ENCODE assay signal across 16 cellular contexts in the genomic region with DNA sequence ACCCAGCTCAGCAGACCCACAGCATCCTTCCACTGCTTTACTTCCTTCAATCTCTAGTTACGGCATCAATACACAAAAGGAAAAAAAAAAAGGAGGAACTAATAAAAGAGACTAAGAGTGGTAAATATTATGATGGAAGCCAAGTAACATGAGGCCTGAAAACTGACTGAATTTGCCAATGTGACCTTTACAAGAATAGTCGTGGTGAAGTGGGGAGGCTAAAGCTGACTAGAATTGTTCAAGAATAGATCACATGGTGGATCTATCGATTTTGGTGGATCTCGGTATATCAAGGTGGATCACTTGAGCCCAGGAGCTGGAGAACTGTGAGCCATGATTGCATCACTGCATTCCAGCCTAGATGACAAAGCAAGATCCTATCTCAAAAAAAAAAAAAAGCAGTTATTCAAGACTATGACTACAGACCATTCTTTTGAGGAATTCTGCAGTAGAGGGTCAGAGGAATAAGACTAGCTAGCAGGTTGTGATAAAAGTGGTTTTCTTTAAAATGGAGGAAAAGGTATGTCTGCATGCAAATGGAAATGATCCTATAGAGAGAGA. TPM values are rescaled to one million over a fixed set of nuclear protein-coding genes. Genes with fewer than 3 reads are reported as not detected.
DNase-seq lines count a peak whose midpoint lies in the region; ATAC-seq, FAIRE-seq and TF ChIP-seq lines count a peak whose summit lies in the region.
"Had no signal": no experiment of that assay in that cellular context is flagged by ENCODE, and none has a peak within 500 bp of the region (broad histone marks: within the 10 kb centered on the region; RNA-seq: fewer than 3 reads in every experiment).

No MANE protein-coding gene starts in this region.

- H3K36me3 ChIP-seq in bronchial epithelial cell (ENCODE audit: control insufficient read depth, insufficient read depth, low read length) = peaks cover 5% of the 10 kb centered on the region
- H3K36me3 ChIP-seq in parathyroid adenoma (ENCODE audit: control insufficient read depth, insufficient read depth, low read length) = peaks cover 2% of the 10 kb centered on the region

- H3K4me1 ChIP-seq in parathyroid adenoma = peaks cover 7% of the 10 kb centered on the region
- H3K4me1 ChIP-seq: right lobe of liver, tibial artery had no signal

- TF ChIP-seq CTCF in NB4 (IDR thresholded peaks at IDR 0.05; ENCODE audit: low read depth, low read length) (no peak), bronchial epithelial cell (IDR thresholded peaks at IDR 0.05; ENCODE audit: insufficient read depth, low read length, severe bottlenecking) (no peak), parathyroid adenoma (IDR thresholded peaks at IDR 0.05) (no peak)

- FAIRE-seq in bronchial epithelial cell (lab: Jason Lieb, UNC) = peak; percentile 94

- no peak for ATAC-seq in left cardiac atrium

- H3K9ac ChIP-seq in parathyroid adenoma = no peak overlapping the region

- intact Hi-C loops in left cardiac atrium (cut with DNase I) = no loop called here

- DNase-seq in GF-D8 (lab: John Stamatoyannopoulos, UW) (peak; percentile 18), NB4 (ENCODE audit: low read depth) (peak; percentile 32), bronchial epithelial cell (ENCODE audit: low read depth) (peak; percentile 88), cortex of kidney (lab: John Stamatoyannopoulos, UW) (no peak), NCI-H2029 (lab: John Stamatoyannopoulos, UW) (no peak), ecto neural progenitor cell (ENCODE audit: low spot score) (no peak), left cardiac atrium (no peak)
- DNase-seq: activated CD4-positive, alpha-beta T cell treated with anti-CD3 and anti-CD28 coated beads for 1 hour; activated gamma-delta T cell; DMS79; right lobe of liver; SHP77 treated with DMSO at 0.1 percent for 48 hours; tibial artery had no signal

- H2AFZ ChIP-seq in parathyroid adenoma = no peak overlapping the region
- H2AFZ ChIP-seq: hepatocyte had no signal

- peak overlapping the region; percentile 76 for H3K27ac ChIP-seq in parathyroid adenoma
- H3K27ac ChIP-seq: coronary artery, hepatocyte, right lobe of liver, tibial artery had no signal

- no peak for TF ChIP-seq POLR2A in NB4 (IDR thresholded peaks at IDR 0.05; ENCODE audit: extremely low read depth, insufficient read length)

- no peaks in the 10 kb centered on the region for H3K79me2 ChIP-seq in parathyroid adenoma
- H3K79me2 ChIP-seq: hepatocyte had no signal

- H3K9me3 ChIP-seq in parathyroid adenoma (ENCODE audit: control insufficient read depth, low read length) = no peaks in the 10 kb centered on the region
- H3K9me3 ChIP-seq: right lobe of liver, tibial artery had no signal

- H3K27me3 ChIP-seq in bronchial epithelial cell (ENCODE audit: control insufficient read depth, insufficient read depth, low read length) (no peaks in the 10 kb centered on the region), parathyroid adenoma (ENCODE audit: control insufficient read depth, insufficient read depth, low read length) (no peaks in the 10 kb centered on the region)
- H3K27me3 ChIP-seq: hepatocyte, right lobe of liver, tibial artery had no signal

- H3K4me3 ChIP-seq in NB4 (ENCODE audit: low read depth, low read length) (no peak overlapping the region), bronchial epithelial cell (ENCODE audit: low read depth, low read length) (no peak overlapping the region), parathyroid adenoma (ENCODE audit: low read depth, low read length) (peak overlapping the region; percentile 4)
- H3K4me3 ChIP-seq: coronary artery, hepatocyte, right lobe of liver, tibial artery had no signal

- H3K4me2 ChIP-seq in parathyroid adenoma (ENCODE audit: low read length) = peak overlapping the region; percentile 43
- H3K4me2 ChIP-seq: hepatocyte had no signal

RNA-seq across cellular contexts. Expression of a gene that starts 15.1 kb away (rescaled TPM):
- total RNA-seq in bronchial epithelial cell (52.9 and 79.9 TPM in 2 replicates), left cardiac atrium (10 to 100 TPM; 17.8 to 21.3 TPM)

Comparison
In these comparisons a context has a peak if more than half of its experiments do, and no peak if none do; other contexts are left out.
1. DNase-seq: peak in GF-D8 (single experiment), NB4 (single experiment) and bronchial epithelial cell (single experiment); none in cortex of kidney (single experiment), NCI-H2029 (single experiment), ecto neural progenitor cell (single experiment) and left cardiac atrium (single experiment).